In the genomic region with DNA sequence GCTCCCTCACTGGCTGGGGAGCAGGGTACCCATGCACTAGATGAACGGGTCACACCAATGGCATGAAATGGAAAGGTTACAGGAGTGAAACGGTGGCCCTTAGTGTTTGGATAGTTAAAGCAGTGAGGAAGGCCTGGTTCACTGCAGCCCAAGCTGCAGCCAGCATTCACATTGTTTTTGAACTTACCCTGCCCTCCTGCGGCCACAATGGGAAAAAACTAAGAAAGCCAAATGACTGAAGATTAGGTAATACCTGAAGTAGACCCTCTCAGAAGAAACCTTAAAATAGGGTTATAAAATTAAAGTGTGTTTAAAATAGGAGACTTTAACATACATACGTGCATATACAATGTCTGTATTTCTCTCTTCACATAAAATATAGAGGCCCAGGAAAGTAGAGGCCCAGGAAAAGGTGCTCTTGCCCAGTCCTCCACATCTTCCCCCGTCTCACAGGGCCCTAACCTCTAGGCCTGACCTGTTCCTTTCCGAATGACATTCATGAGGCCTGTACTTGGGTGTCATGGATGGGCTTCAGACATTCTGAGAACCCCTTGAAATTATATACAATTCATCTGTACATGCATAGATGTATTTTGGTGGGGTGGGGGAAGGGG, we compare ENCODE assay signal across 1 cellular context.
TF ChIP-seq lines count a peak whose summit lies in the region.

No MANE protein-coding gene starts in this region.

TF ChIP-seq in GM12878, 131 proteins besides CTCF, POLR2A, EP300 and RAD21:
- TF ChIP-seq SMARCA5 (IDR thresholded peaks at IDR 0.05) = peak; percentile 75; the same call in 1 of the 2 replicates
- no peak for TF ChIP-seq ZNF217 (IDR thresholded peaks at IDR 0.05)
- TF ChIP-seq, protein P1, sequence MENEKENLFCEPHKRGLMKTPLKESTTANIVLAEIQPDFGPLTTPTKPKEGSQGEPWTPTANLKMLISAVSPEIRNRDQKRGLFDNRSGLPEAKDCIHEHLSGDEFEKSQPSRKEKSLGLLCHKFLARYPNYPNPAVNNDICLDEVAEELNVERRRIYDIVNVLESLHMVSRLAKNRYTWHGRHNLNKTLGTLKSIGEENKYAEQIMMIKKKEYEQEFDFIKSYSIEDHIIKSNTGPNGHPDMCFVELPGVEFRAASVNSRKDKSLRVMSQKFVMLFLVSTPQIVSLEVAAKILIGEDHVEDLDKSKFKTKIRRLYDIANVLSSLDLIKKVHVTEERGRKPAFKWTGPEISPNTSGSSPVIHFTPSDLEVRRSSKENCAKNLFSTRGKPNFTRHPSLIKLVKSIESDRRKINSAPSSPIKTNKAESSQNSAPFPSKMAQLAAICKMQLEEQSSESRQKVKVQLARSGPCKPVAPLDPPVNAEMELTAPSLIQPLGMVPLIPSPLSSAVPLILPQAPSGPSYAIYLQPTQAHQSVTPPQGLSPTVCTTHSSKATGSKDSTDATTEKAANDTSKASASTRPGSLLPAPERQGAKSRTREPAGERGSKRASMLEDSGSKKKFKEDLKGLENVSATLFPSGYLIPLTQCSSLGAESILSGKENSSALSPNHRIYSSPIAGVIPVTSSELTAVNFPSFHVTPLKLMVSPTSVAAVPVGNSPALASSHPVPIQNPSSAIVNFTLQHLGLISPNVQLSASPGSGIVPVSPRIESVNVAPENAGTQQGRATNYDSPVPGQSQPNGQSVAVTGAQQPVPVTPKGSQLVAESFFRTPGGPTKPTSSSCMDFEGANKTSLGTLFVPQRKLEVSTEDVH (IDR thresholded peaks at IDR 0.05; ENCODE audit: low read depth, partially characterized antibody) = peak; percentile 37
- TF ChIP-seq, protein P2, sequence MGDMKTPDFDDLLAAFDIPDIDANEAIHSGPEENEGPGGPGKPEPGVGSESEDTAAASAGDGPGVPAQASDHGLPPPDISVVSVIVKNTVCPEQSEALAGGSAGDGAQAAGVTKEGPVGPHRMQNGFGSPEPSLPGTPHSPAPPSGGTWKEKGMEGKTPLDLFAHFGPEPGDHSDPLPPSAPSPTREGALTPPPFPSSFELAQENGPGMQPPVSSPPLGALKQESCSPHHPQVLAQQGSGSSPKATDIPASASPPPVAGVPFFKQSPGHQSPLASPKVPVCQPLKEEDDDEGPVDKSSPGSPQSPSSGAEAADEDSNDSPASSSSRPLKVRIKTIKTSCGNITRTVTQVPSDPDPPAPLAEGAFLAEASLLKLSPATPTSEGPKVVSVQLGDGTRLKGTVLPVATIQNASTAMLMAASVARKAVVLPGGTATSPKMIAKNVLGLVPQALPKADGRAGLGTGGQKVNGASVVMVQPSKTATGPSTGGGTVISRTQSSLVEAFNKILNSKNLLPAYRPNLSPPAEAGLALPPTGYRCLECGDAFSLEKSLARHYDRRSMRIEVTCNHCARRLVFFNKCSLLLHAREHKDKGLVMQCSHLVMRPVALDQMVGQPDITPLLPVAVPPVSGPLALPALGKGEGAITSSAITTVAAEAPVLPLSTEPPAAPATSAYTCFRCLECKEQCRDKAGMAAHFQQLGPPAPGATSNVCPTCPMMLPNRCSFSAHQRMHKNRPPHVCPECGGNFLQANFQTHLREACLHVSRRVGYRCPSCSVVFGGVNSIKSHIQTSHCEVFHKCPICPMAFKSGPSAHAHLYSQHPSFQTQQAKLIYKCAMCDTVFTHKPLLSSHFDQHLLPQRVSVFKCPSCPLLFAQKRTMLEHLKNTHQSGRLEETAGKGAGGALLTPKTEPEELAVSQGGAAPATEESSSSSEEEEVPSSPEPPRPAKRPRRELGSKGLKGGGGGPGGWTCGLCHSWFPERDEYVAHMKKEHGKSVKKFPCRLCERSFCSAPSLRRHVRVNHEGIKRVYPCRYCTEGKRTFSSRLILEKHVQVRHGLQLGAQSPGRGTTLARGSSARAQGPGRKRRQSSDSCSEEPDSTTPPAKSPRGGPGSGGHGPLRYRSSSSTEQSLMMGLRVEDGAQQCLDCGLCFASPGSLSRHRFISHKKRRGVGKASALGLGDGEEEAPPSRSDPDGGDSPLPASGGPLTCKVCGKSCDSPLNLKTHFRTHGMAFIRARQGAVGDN (IDR thresholded peaks at IDR 0.05) = no peak; the same call in 1 of the 2 replicates
- TF ChIP-seq SPI1 (IDR thresholded peaks at IDR 0.05; ENCODE audit: borderline replicate concordance, insufficient read depth, low read depth, low read length) = no peak
- TF ChIP-seq BHLHE40 (IDR thresholded peaks at IDR 0.05; ENCODE audit: borderline replicate concordance in 1 of 2, low read depth in 2 of 2, low read length in 1 of 2) = 0 out of 4 replicates have a peak, but pooled peaks of 1 of the 2 experiments have one; percentile 17
- no peak for TF ChIP-seq RCOR1 (conservative IDR thresholded peaks at IDR 0.05; ENCODE audit: low read depth, low read length)
- no peak for TF ChIP-seq NR2F1 (conservative IDR thresholded peaks at IDR 0.05)
- TF ChIP-seq WRNIP1 (IDR thresholded peaks at IDR 0.05; ENCODE audit: borderline replicate concordance, low read depth, low read length) = peak; percentile 86; the same call in 1 of the 2 replicates
- peak; percentile 90 for TF ChIP-seq SMC3 (IDR thresholded peaks at IDR 0.05; ENCODE audit: borderline replicate concordance, low read length)
- TF ChIP-seq POU2F2 (IDR thresholded peaks at IDR 0.05; ENCODE audit: borderline replicate concordance, low read depth, low read length) = 0 out of 3 replicates have a peak, but pooled peaks have one; percentile 22
- 0 out of 2 replicates have a peak, but pooled peaks have one; percentile 38 for TF ChIP-seq ZNF24 (IDR thresholded peaks at IDR 0.05)
- TF ChIP-seq, protein P3, sequence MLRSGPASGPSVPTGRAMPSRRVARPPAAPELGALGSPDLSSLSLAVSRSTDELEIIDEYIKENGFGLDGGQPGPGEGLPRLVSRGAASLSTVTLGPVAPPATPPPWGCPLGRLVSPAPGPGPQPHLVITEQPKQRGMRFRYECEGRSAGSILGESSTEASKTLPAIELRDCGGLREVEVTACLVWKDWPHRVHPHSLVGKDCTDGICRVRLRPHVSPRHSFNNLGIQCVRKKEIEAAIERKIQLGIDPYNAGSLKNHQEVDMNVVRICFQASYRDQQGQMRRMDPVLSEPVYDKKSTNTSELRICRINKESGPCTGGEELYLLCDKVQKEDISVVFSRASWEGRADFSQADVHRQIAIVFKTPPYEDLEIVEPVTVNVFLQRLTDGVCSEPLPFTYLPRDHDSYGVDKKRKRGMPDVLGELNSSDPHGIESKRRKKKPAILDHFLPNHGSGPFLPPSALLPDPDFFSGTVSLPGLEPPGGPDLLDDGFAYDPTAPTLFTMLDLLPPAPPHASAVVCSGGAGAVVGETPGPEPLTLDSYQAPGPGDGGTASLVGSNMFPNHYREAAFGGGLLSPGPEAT (IDR thresholded peaks at IDR 0.05; ENCODE audit: low read depth) = no peak
- TF ChIP-seq, protein P4, sequence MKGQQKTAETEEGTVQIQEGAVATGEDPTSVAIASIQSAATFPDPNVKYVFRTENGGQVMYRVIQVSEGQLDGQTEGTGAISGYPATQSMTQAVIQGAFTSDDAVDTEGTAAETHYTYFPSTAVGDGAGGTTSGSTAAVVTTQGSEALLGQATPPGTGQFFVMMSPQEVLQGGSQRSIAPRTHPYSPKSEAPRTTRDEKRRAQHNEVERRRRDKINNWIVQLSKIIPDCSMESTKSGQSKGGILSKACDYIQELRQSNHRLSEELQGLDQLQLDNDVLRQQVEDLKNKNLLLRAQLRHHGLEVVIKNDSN (IDR thresholded peaks at IDR 0.05; ENCODE audit: borderline replicate concordance, extremely low read length, insufficient read depth, low read depth, low read length) = no peak
- no peak for TF ChIP-seq JUNB (IDR thresholded peaks at IDR 0.05)
- no peak for TF ChIP-seq ETV6 (conservative IDR thresholded peaks at IDR 0.05 in 1 of 2, IDR thresholded peaks at IDR 0.05 in 1 of 2; ENCODE audit: borderline replicate concordance in 1 of 2, low read depth in 1 of 2)
- TF ChIP-seq, protein P5, sequence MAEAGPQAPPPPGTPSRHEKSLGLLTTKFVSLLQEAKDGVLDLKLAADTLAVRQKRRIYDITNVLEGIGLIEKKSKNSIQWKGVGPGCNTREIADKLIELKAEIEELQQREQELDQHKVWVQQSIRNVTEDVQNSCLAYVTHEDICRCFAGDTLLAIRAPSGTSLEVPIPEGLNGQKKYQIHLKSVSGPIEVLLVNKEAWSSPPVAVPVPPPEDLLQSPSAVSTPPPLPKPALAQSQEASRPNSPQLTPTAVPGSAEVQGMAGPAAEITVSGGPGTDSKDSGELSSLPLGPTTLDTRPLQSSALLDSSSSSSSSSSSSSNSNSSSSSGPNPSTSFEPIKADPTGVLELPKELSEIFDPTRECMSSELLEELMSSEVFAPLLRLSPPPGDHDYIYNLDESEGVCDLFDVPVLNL (IDR thresholded peaks at IDR 0.05; ENCODE audit: low read depth, low read length) = no peak
- peak; percentile 71 for TF ChIP-seq YY1 (IDR thresholded peaks at IDR 0.05; ENCODE audit: low read depth, low read length)
- no peak for TF ChIP-seq CREB1 (IDR thresholded peaks at IDR 0.05; ENCODE audit: low read depth)
- TF ChIP-seq ATF7 (IDR thresholded peaks at IDR 0.05; ENCODE audit: low read depth) = 0 out of 2 replicates have a peak, but pooled peaks have one; percentile 39
- TF ChIP-seq NR2C2 (IDR thresholded peaks at IDR 0.05; ENCODE audit: borderline replicate concordance, control insufficient read depth, insufficient read length, low read depth) = no peak
- TF ChIP-seq, protein P6, sequence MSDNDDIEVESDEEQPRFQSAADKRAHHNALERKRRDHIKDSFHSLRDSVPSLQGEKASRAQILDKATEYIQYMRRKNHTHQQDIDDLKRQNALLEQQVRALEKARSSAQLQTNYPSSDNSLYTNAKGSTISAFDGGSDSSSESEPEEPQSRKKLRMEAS (IDR thresholded peaks at IDR 0.05; ENCODE audit: low read depth, low read length) = no peak
- no peak for TF ChIP-seq KLF5 (IDR thresholded peaks at IDR 0.05; ENCODE audit: partially characterized antibody)
- TF ChIP-seq, protein P7, sequence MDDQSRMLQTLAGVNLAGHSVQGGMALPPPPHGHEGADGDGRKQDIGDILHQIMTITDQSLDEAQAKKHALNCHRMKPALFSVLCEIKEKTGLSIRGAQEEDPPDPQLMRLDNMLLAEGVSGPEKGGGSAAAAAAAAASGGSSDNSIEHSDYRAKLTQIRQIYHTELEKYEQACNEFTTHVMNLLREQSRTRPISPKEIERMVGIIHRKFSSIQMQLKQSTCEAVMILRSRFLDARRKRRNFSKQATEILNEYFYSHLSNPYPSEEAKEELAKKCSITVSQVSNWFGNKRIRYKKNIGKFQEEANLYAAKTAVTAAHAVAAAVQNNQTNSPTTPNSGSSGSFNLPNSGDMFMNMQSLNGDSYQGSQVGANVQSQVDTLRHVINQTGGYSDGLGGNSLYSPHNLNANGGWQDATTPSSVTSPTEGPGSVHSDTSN (IDR thresholded peaks at IDR 0.05; ENCODE audit: insufficient replicate concordance, low read depth, low read length) = no peak
